ENCODE assay signal across 2 cellular contexts in the genomic region with DNA sequence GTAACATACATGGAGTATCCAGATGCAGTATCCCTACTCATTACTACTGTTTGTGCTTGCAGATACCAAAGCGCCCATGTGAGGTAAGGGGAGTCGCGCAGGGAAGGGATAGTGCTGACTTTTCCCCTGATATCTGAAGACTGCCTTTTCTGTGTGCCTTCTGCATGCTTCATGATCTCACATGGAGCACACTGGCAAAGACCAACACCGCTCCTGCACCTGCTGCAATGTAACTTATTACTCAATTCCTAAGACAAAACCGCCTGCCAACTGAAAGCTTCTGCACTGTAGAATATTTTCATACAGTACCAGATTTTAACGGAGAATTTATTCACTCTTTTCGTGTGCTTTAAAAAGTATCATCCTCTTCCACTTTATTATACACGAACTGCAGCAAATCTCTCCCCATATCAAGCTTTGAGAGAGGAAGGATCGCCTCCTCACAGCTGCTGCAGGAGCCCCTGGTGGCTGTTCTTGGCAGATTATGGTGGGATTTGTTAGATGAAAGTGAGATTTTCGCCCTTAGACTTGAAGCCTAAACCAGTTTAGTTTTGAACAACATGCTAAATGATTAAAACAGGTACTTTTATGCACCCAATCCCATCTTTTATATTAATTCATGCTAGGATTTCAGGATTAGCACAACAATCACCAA.
TF ChIP-seq lines count a peak whose summit lies in the region.

No MANE protein-coding gene starts in this region.

TF ChIP-seq in HCT116, 20 proteins besides CTCF, POLR2A, EP300 and RAD21:
- TF ChIP-seq ZFX (IDR thresholded peaks at IDR 0.05) = no peak
- TF ChIP-seq EZH2phosphoT487 (IDR thresholded peaks at IDR 0.05; ENCODE audit: borderline replicate concordance) = no peak
- TF ChIP-seq, protein P1, sequence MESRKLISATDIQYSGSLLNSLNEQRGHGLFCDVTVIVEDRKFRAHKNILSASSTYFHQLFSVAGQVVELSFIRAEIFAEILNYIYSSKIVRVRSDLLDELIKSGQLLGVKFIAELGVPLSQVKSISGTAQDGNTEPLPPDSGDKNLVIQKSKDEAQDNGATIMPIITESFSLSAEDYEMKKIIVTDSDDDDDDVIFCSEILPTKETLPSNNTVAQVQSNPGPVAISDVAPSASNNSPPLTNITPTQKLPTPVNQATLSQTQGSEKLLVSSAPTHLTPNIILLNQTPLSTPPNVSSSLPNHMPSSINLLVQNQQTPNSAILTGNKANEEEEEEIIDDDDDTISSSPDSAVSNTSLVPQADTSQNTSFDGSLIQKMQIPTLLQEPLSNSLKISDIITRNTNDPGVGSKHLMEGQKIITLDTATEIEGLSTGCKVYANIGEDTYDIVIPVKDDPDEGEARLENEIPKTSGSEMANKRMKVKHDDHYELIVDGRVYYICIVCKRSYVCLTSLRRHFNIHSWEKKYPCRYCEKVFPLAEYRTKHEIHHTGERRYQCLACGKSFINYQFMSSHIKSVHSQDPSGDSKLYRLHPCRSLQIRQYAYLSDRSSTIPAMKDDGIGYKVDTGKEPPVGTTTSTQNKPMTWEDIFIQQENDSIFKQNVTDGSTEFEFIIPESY (IDR thresholded peaks at IDR 0.05; ENCODE audit: extremely low read depth, insufficient replicate concordance, low read length) = no peak
- TF ChIP-seq POLR2AphosphoS5 (IDR thresholded peaks at IDR 0.05; ENCODE audit: low read depth, low read length) = no peak
TF ChIP-seq in HCT116: peak in this region for 0.

TF ChIP-seq in GM12878, 131 proteins besides CTCF, POLR2A, EP300 and RAD21:
- TF ChIP-seq TCF7 (IDR thresholded peaks at IDR 0.05; ENCODE audit: borderline replicate concordance) (no peak), ZNF207 (IDR thresholded peaks at IDR 0.05; ENCODE audit: borderline replicate concordance) (no peak), ZBED1 (IDR thresholded peaks at IDR 0.05; ENCODE audit: borderline replicate concordance) (no peak), JUND (IDR thresholded peaks at IDR 0.05; ENCODE audit: low read depth, low read length) (no peak)
TF ChIP-seq in GM12878: peak in this region for 0.
